ENCODE assay signal across 8 cellular contexts in the genomic region with DNA sequence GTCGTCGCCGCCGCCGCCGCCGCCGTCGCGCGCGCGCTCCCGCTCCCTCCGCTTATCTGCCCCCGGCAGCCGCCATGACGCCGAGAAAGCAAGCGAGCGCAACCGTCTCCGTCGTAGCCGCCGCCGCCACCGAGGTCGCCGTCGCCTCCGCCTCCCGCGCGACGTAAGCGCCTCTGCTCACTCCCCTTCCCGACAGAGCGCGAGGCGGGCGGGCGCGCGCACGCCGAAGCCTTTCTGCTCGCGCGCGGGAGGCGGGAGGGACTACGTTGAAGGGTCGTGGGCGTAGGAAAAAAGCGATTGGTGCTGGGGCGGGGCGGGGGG. TPM values are rescaled to one million over a fixed set of nuclear protein-coding genes. Genes with fewer than 3 reads are reported as not detected.
DNase-seq lines count a peak whose midpoint lies in the region; ATAC-seq, FAIRE-seq and TF ChIP-seq lines count a peak whose summit lies in the region.

A gene (minus strand): TSS at position 206 of the 321 bp plus-strand sequence. CDS start 2,621 bp downstream, outside the sequence.

- H3K4me3 ChIP-seq in SU-DHL-6 (ENCODE audit: insufficient read depth, low read length, poor library complexity, severe bottlenecking) = peak within 1 kb of the TSS; percentile 89
- H3K4me3 ChIP-seq in cardiac muscle cell = peak within 1 kb of the TSS; percentile 67
- H3K4me3 ChIP-seq in transverse colon = peak within 1 kb of the TSS; percentile 79 to 97 (median 84)

- peaks cover under 1% of the 10 kb centered on the region for H3K9me3 Mint-ChIP-seq in activated naive CD8-positive, alpha-beta T cell treated with anti-CD3 and anti-CD28 coated beads, Interleukin-2, amount 50 U/mL, for 24 hours

- peaks cover 30% of the 10 kb centered on the region for H3K36me3 Mint-ChIP-seq in activated naive CD8-positive, alpha-beta T cell treated with anti-CD3 and anti-CD28 coated beads, Interleukin-2, amount 50 U/mL, for 24 hours (ENCODE audit: low read depth)

- TF ChIP-seq POLR2A in GM12891 (IDR thresholded peaks at IDR 0.05; ENCODE audit: low read depth, low read length) = peak; percentile 12; the same call in 1 of the 2 replicates
- TF ChIP-seq POLR2A in transverse colon (IDR thresholded peaks at IDR 0.05) = peak; percentile 93

- peak within 1 kb of the TSS; percentile 86 for H3K4me2 ChIP-seq in SU-DHL-6 (ENCODE audit: low read depth, low read length, poor library complexity, severe bottlenecking)

- 1% methylated on average over 47 of the region's 58 CpGs; no CpG with 5 or more reads in 1 of the 2 donors for WGBS in transverse colon (ENCODE audit: low coverage in 1 of 2), 2 donors

- H3K27me3 ChIP-seq in SU-DHL-6 (ENCODE audit: low read length) (no peaks in the 10 kb centered on the region), cardiac muscle cell (no peaks in the 10 kb centered on the region), transverse colon (no peaks in the 10 kb centered on the region)

- H3K4me1 ChIP-seq in cardiac muscle cell (ENCODE audit: low read depth) (peaks cover 9% of the 10 kb centered on the region), transverse colon (peaks cover 15 to 56% (median 26%) of the 10 kb centered on the region in 4 donors)

- FAIRE-seq in GM12891 (lab: Jason Lieb, UNC) = no peak

- DNase-seq in GM12891 (ENCODE audit: insufficient read length, low spot score) = peak; percentile 70
- peak; percentile 59 for DNase-seq in NCI-H1417 treated with DMSO at 0.1 percent for 48 hours (lab: John Stamatoyannopoulos, UW)
- DNase-seq in activated naive CD8-positive, alpha-beta T cell treated with anti-CD3 and anti-CD28 coated beads, Interleukin-2, amount 50 U/mL, for 24 hours = peak; percentile 94
- peak; percentile 98 for DNase-seq in cardiac muscle cell (ENCODE audit: low read depth in 1 of 2, low spot score in 1 of 2)
- peak; percentile 98 for DNase-seq in pons (ENCODE audit: low spot score)
- DNase-seq in transverse colon = peak; percentile 96

- no peak for TF ChIP-seq EP300 in transverse colon (IDR thresholded peaks at IDR 0.05; ENCODE audit: low read depth)

- peak within 1 kb of the TSS; percentile 98 for H3K4me3 Mint-ChIP-seq in activated naive CD8-positive, alpha-beta T cell treated with anti-CD3 and anti-CD28 coated beads, Interleukin-2, amount 50 U/mL, for 24 hours

- peaks cover 20% of the 10 kb centered on the region for H4K20me1 ChIP-seq in SU-DHL-6 (ENCODE audit: low read depth, low read length)

- H3K27ac ChIP-seq in SU-DHL-6 (ENCODE audit: low read depth, low read length) (peak within 1 kb of the TSS; percentile 91), cardiac muscle cell (peak within 1 kb of the TSS; percentile 96), transverse colon (peak within 1 kb of the TSS; percentile 96 to 99 (median 99))

- H3F3A ChIP-seq in SU-DHL-6 (ENCODE audit: insufficient read depth) = 0 out of 2 replicates have a peak, but pooled peaks cover 5% of the 10 kb centered on the region

- peak within 1 kb of the TSS; percentile 83 for H3K9ac ChIP-seq in SU-DHL-6 (ENCODE audit: low read length)

- no peaks in the 10 kb centered on the region for H3K9me2 ChIP-seq in SU-DHL-6 (replicated peaks; ENCODE audit: insufficient read depth, low read length)

- no peaks in the 10 kb centered on the region for H3K9me3 ChIP-seq in SU-DHL-6 (ENCODE audit: insufficient read depth, low read length)
- H3K9me3 ChIP-seq in cardiac muscle cell (ENCODE audit: low read depth) = no peaks in the 10 kb centered on the region
- no peaks in the 10 kb centered on the region for H3K9me3 ChIP-seq in transverse colon

- peaks cover 22% of the 10 kb centered on the region; the same call in 1 of the 2 replicates for H3K36me3 ChIP-seq in SU-DHL-6 (ENCODE audit: low read length)
- H3K36me3 ChIP-seq in cardiac muscle cell = peaks cover 19% of the 10 kb centered on the region
- peaks cover 0 to 16% (median 2%) of the 10 kb centered on the region in 4 donors for H3K36me3 ChIP-seq in transverse colon

- H3K27ac Mint-ChIP-seq in activated naive CD8-positive, alpha-beta T cell treated with anti-CD3 and anti-CD28 coated beads, Interleukin-2, amount 50 U/mL, for 24 hours = peak within 1 kb of the TSS; percentile 99

- H3K79me2 ChIP-seq in SU-DHL-6 (ENCODE audit: insufficient read depth, low read length) = peaks cover 51% of the 10 kb centered on the region

- peak within 1 kb of the TSS; percentile 94 for H2AFZ ChIP-seq in SU-DHL-6 (ENCODE audit: low read depth, low read length, severe bottlenecking)

- peaks cover 67% of the 10 kb centered on the region for H3K4me1 Mint-ChIP-seq in activated naive CD8-positive, alpha-beta T cell treated with anti-CD3 and anti-CD28 coated beads, Interleukin-2, amount 50 U/mL, for 24 hours

- no peak for TF ChIP-seq CTCF in SU-DHL-6 (IDR thresholded peaks at IDR 0.05; ENCODE audit: insufficient read depth, low read length, poor library complexity, severe bottlenecking)
- no peak for TF ChIP-seq CTCF in cardiac muscle cell (IDR thresholded peaks at IDR 0.05; ENCODE audit: low read depth, low read length)
- no peak for TF ChIP-seq CTCF in transverse colon (IDR thresholded peaks at IDR 0.05)

- H3K27me3 Mint-ChIP-seq in activated naive CD8-positive, alpha-beta T cell treated with anti-CD3 and anti-CD28 coated beads, Interleukin-2, amount 50 U/mL, for 24 hours = no peaks in the 10 kb centered on the region

- in situ Hi-C loops in transverse colon (cut with MboI; ENCODE audit: low pct_ligation_motif_present in 1 of 4, low pct_unique_long_range_greater_than_20kb in 1 of 4, low sequenced_read_pairs in 3 of 4) = no loop called here

- ATAC-seq in HG02759 (IDR thresholded peaks at IDR 0.05; ENCODE audit: unreplicated experiment) = peak; percentile 62
- peak; percentile 64 for ATAC-seq in activated naive CD8-positive, alpha-beta T cell treated with anti-CD3 and anti-CD28 coated beads, Interleukin-2, amount 50 U/mL, for 24 hours

- intact Hi-C loops in transverse colon (cut with DNase I; ENCODE audit: low total_unique reads) = no loop called here

TF ChIP-seq in GM12891, 5 proteins besides CTCF, POLR2A, EP300 and RAD21:
- TF ChIP-seq POU2F2 (IDR thresholded peaks at IDR 0.05; ENCODE audit: low read depth, low read length) = no peak
- TF ChIP-seq PAX5 (IDR thresholded peaks at IDR 0.05; ENCODE audit: insufficient read depth, low read length, severe bottlenecking) = peak; percentile 86
TF ChIP-seq in GM12891: peak in this region for 1.

RNA-seq across cellular contexts. Expression of the gene that starts here (rescaled TPM):
- 17.2 TPM for polyA plus RNA-seq in GM12891 (2012; ENCODE audit: low read depth, missing spikeins)
- total RNA-seq in cardiac muscle cell (27.9 and 47.2 TPM in 2 replicates), transverse colon (10 to 100 TPM; 45.6 to 95.7 (median 53.0) TPM)
- 11.4 and 18.2 TPM in 2 replicates for polyA plus RNA-seq in cardiac muscle cell

Comparison
In these comparisons a context has a peak if more than half of its experiments do, and no peak if none do; other contexts are left out.
1. Peak in every context shown above with its lines: DNase-seq, ATAC-seq, H3K4me3 ChIP-seq and H3K27ac ChIP-seq.